8 cellular contexts compared by ENCODE assay signal in genomic region chr19:5547881-5548280, GRCh38. TPM values are rescaled to one million over a fixed set of nuclear protein-coding genes. Genes with fewer than 3 reads are reported as not detected.
DNase-seq lines count a peak whose midpoint lies in the region; ATAC-seq and TF ChIP-seq lines count a peak whose summit lies in the region.

No MANE protein-coding gene starts in this region.

- peak; percentile 48 for DNase-seq in AG10803 (ENCODE audit: low read depth)
- DNase-seq in NT2/D1 (ENCODE audit: low read depth, low spot score), result peak; percentile 58
- DNase-seq in dorsolateral prefrontal cortex, result no peak
- peak; percentile 2 for DNase-seq in pons (ENCODE audit: low spot score)
- no peak for DNase-seq in NCI-H1105 (lab: John Stamatoyannopoulos, UW)

- H3K9me3 ChIP-seq in NT2/D1 (ENCODE audit: insufficient read depth, low read length), result no peaks in the 10 kb centered on the region

- peak; percentile 70 for TF ChIP-seq CTCF in AG10803 (conservative IDR thresholded peaks at IDR 0.05; ENCODE audit: low read length)
- peak; percentile 47 for TF ChIP-seq CTCF in GM12873 (IDR thresholded peaks at IDR 0.05; ENCODE audit: insufficient read depth, low read depth, low read length, missing control alignments)
- TF ChIP-seq CTCF in dorsolateral prefrontal cortex (IDR thresholded peaks at IDR 0.05 in 54 of 56, conservative IDR thresholded peaks at IDR 0.05 in 2 of 56; ENCODE audit: low read depth in 1 of 56, partially characterized antibody in 56 of 56), result peak in 36 of 56 donors; percentile 8 to 51 (median 24)

- H3K4me1 ChIP-seq in NT2/D1 (ENCODE audit: insufficient read depth, insufficient read length), result peaks cover 6% of the 10 kb centered on the region

- no peak for ATAC-seq in activated CD4-positive, CD25-positive, alpha-beta regulatory T cell treated with anti-CD3 and anti-CD28 coated beads, Interleukin-2, amount 50 U/mL, for 24 hours
- no peak for ATAC-seq in GM21825 (IDR thresholded peaks at IDR 0.05; ENCODE audit: unreplicated experiment)

- no peak overlapping the region for H3K4me3 ChIP-seq in AG10803 (ENCODE audit: low read length)
- no peak overlapping the region for H3K4me3 ChIP-seq in NT2/D1 (ENCODE audit: insufficient read length, low read depth)
- H3K4me3 ChIP-seq in dorsolateral prefrontal cortex, result no peak overlapping the region

- H3K27me3 ChIP-seq in NT2/D1 (ENCODE audit: insufficient read depth, insufficient read length), result no peaks in the 10 kb centered on the region
- no peaks in the 10 kb centered on the region for H3K27me3 ChIP-seq in dorsolateral prefrontal cortex

- H3K36me3 ChIP-seq in NT2/D1 (ENCODE audit: insufficient read depth, insufficient read length, low read length), result no peaks in the 10 kb centered on the region

- no peak overlapping the region for H3K27ac ChIP-seq in dorsolateral prefrontal cortex

- intact Hi-C loops in dorsolateral prefrontal cortex (cut with DNase I), result no loop called here

- no peak overlapping the region for H3K9ac ChIP-seq in NT2/D1 (ENCODE audit: insufficient read length, low read depth)

RNA-seq across cellular contexts. Expression of gene TINCR, which starts 19.9 kb away (rescaled TPM):
- 10 to 100 TPM in 1 of 120 experiments, 1 to 10 TPM in 118, under 1 TPM in 1; 0.95 to 14.6 (median 4.4) TPM for total RNA-seq in dorsolateral prefrontal cortex

Comparison
In these comparisons a context has a peak if more than half of its experiments do, and no peak if none do; other contexts are left out.
1. DNase-seq: peak in AG10803 (single experiment), NT2/D1 (single experiment) and pons (single experiment); none in dorsolateral prefrontal cortex (0 of 10) and NCI-H1105 (single experiment).
2. Peak in every context shown above with its lines, with median percentiles within 50 percentile points of each other: CTCF ChIP-seq.